22 cellular contexts compared by ENCODE assay signal in genomic region chr16:10538583-10538982, GRCh38. TPM values are rescaled to one million over a fixed set of nuclear protein-coding genes. Genes with fewer than 3 reads are reported as not detected.
DNase-seq lines count a peak whose midpoint lies in the region; ATAC-seq, FAIRE-seq and TF ChIP-seq lines count a peak whose summit lies in the region.
"Had no signal": no experiment of that assay in that cellular context is flagged by ENCODE, and none has a peak within 500 bp of the region (broad histone marks: within the 10 kb centered on the region; RNA-seq: fewer than 3 reads in every experiment).

No MANE protein-coding gene starts in this region.

- TF ChIP-seq POLR2A in HepG2 (IDR thresholded peaks at IDR 0.05; ENCODE audit: insufficient read depth in 1 of 2, low read depth in 2 of 2, low read length in 2 of 2), result no peak
- no peak for TF ChIP-seq POLR2A in right lobe of liver (IDR thresholded peaks at IDR 0.05)

- H3K27me3 Mint-ChIP-seq in brain, result no peaks in the 10 kb centered on the region
- no peaks in the 10 kb centered on the region for H3K27me3 Mint-ChIP-seq in type B pancreatic cell

- H3K4me3 ChIP-seq in HepG2 (replicated peaks in 1 of 3; ENCODE audit: insufficient read depth in 1 of 3, low read depth in 2 of 3, low read length in 3 of 3) (no peak overlapping the region), right lobe of liver (no peak overlapping the region), colonic mucosa (no peak overlapping the region)
- H3K4me3 ChIP-seq: BLaER1, GM23338 had no signal

- no peak for TF ChIP-seq CTCF in HepG2 (CRISPR knock-in tag; IDR thresholded peaks at IDR 0.05)
- TF ChIP-seq CTCF in right lobe of liver (IDR thresholded peaks at IDR 0.05), result no peak
- TF ChIP-seq CTCF in brain (conservative IDR thresholded peaks at IDR 0.05), result no peak
- TF ChIP-seq CTCF in type B pancreatic cell (conservative IDR thresholded peaks at IDR 0.05), result no peak
- TF ChIP-seq CTCF in colonic mucosa (IDR thresholded peaks at IDR 0.05), result no peak

- H3K9me3 ChIP-seq in HepG2 (ENCODE audit: low read length), result no peaks in the 10 kb centered on the region
- no peaks in the 10 kb centered on the region for H3K9me3 ChIP-seq in right lobe of liver
- H3K9me3 ChIP-seq in colonic mucosa, result no peaks in the 10 kb centered on the region
- H3K9me3 ChIP-seq: BLaER1, Caco-2 had no signal

- H3K9ac ChIP-seq in HepG2 (ENCODE audit: insufficient read depth, low read depth, low read length), result no peak overlapping the region
- no peak overlapping the region for H3K9ac ChIP-seq in colonic mucosa (ENCODE audit: low read depth in 2 of 2, low read length in 2 of 2)
- H3K9ac ChIP-seq: BLaER1 had no signal

- intact Hi-C loops in HepG2 (cut with micrococcal nuclease; ENCODE audit: unreplicated experiment), result no loop called here
- intact Hi-C loops in right lobe of liver (cut with DNase I), result no loop called here
- intact Hi-C loops in colonic mucosa (cut with DNase I), result no loop called here

- H3K27ac ChIP-seq in HepG2 (ENCODE audit: extremely low read length, insufficient read depth, low read length) (no peak overlapping the region), right lobe of liver (no peak overlapping the region), colonic mucosa (no peak overlapping the region)
- H3K27ac ChIP-seq: 22Rv1, BLaER1, C4-2B had no signal

- in situ Hi-C loops in HepG2 (cut with HindIII; ENCODE audit: extremely low pct_ligation_motif_present, low pct_unique_long_range_greater_than_20kb), result no loop called here

- TF ChIP-seq EP300 in HepG2 (IDR thresholded peaks at IDR 0.05; ENCODE audit: low read depth in 2 of 2, low read length in 2 of 2), result no peak
- no peak for TF ChIP-seq EP300 in HepG2 (CRISPR knock-in tag; IDR thresholded peaks at IDR 0.05; ENCODE audit: borderline replicate concordance)

- H3K4me2 ChIP-seq in HepG2 (ENCODE audit: low read depth, low read length), result no peak overlapping the region
- H3K4me2 ChIP-seq: BLaER1, GM23338 had no signal

- BruUV-seq in HepG2 (replicated peaks; lab: Mats Ljungman, UMichigan), result no TSS peak

- no peak overlapping the region for H2AFZ ChIP-seq in HepG2 (ENCODE audit: low read length)
- H2AFZ ChIP-seq: GM23338 had no signal

- H3K79me2 ChIP-seq in HepG2 (ENCODE audit: insufficient read depth, low read length), result no peaks in the 10 kb centered on the region

- CTCF ChIA-PET in HepG2 (lab: Yijun Ruan, JAX; ENCODE audit: low intra/inter-chr PET ratio, low total read pairs), result no interaction called here

- H3K9me3 Mint-ChIP-seq in brain (peaks cover 0 to 2% (median 0%) of the 10 kb centered on the region in 5 experiments), type B pancreatic cell (no peaks in the 10 kb centered on the region)
- H3K9me3 Mint-ChIP-seq: CD8-positive, alpha-beta T cell; GM23338; H9 had no signal

- no peak for TF ChIP-seq RAD21 in HepG2 (CRISPR knock-in tag; IDR thresholded peaks at IDR 0.05)

- H3K4me3 Mint-ChIP-seq in brain, result no peak overlapping the region
- no peak overlapping the region for H3K4me3 Mint-ChIP-seq in type B pancreatic cell
- H3K4me3 Mint-ChIP-seq: B cell; CD4-positive, CD25-positive, alpha-beta regulatory T cell; CD8-positive, alpha-beta T cell; GM23338; H9 had no signal

- WGBS in HepG2 (ENCODE audit: low lambda C conversion rate), result 97% methylated on average over 2 of the region's 2 CpGs
- WGBS in right lobe of liver (ENCODE audit: insufficient coverage, low coverage, low lambda C conversion rate, missing lambda C conversion rate), result 100% methylated on average over 1 of the region's 2 CpGs

- no peak for DNase-seq in HepG2 (ENCODE audit: low spot score)
- no peak for DNase-seq in right lobe of liver
- no peak for DNase-seq in type B pancreatic cell (ENCODE audit: extremely low spot score, unreplicated experiment)
- DNase-seq in colonic mucosa, result no peak
- DNase-seq in GM19240 (ENCODE audit: insufficient read length, low spot score), result no peak
- DNase-seq: Caco-2; CD4-positive, CD25-positive, alpha-beta regulatory T cell; CD8-positive, alpha-beta T cell; DMS153; DND-41; H9 had no signal

- H3K4me1 ChIP-seq in HepG2 (ENCODE audit: insufficient read depth, low read length) (peaks cover 9% of the 10 kb centered on the region), right lobe of liver (peaks cover 0 to 10% (median 0%) of the 10 kb centered on the region in 4 donors), colonic mucosa (no peaks in the 10 kb centered on the region)
- H3K4me1 ChIP-seq: BLaER1, Caco-2 had no signal

- POLR2A ChIA-PET in HepG2 (lab: Yijun Ruan, JAX), result no interaction called here

- H3K36me3 ChIP-seq in HepG2 (replicated peaks in 1 of 2; ENCODE audit: control insufficient read depth in 1 of 2, insufficient read depth in 2 of 2, low read length in 2 of 2) (peaks cover 30 to 76% of the 10 kb centered on the region in 2 experiments), right lobe of liver (peaks cover 0 to 56% (median 24%) of the 10 kb centered on the region in 4 donors), colonic mucosa (no peaks in the 10 kb centered on the region)
- H3K36me3 ChIP-seq: BLaER1 had no signal

- no peak for ATAC-seq in HepG2
- ATAC-seq in right lobe of liver, result no peak
- ATAC-seq: CD8-positive, alpha-beta T cell; GM23338; HCT116 had no signal

- FAIRE-seq in HepG2 (lab: Jason Lieb, UNC), result no peak
- FAIRE-seq: A204.1, G401.6, GM12892, GM19239 had no signal

- H3K27ac Mint-ChIP-seq in brain, result peak overlapping the region in 3 of 5 experiments; percentile 70 to 88 (median 73)
- peak overlapping the region; percentile 26 for H3K27ac Mint-ChIP-seq in type B pancreatic cell
- H3K27ac Mint-ChIP-seq: B cell; CD4-positive, CD25-positive, alpha-beta regulatory T cell; CD8-positive, alpha-beta T cell; GM23338 had no signal

- no peaks in the 10 kb centered on the region for H3K27me3 ChIP-seq in HepG2 (ENCODE audit: control insufficient read depth in 1 of 2, insufficient read depth in 2 of 2, low read length in 2 of 2)
- H3K27me3 ChIP-seq in right lobe of liver, result no peaks in the 10 kb centered on the region
- H3K27me3 ChIP-seq in colonic mucosa, result no peaks in the 10 kb centered on the region
- H3K27me3 ChIP-seq: BLaER1 had no signal

- H3K4me1 Mint-ChIP-seq in brain (peaks cover 14% of the 10 kb centered on the region), type B pancreatic cell (ENCODE audit: unreplicated experiment) (peaks cover 8% of the 10 kb centered on the region)
- H3K4me1 Mint-ChIP-seq: B cell; CD4-positive, CD25-positive, alpha-beta regulatory T cell; GM23338; H9 had no signal

- peaks cover 18% of the 10 kb centered on the region for H3K36me3 Mint-ChIP-seq in brain
- peaks cover 16% of the 10 kb centered on the region for H3K36me3 Mint-ChIP-seq in type B pancreatic cell
- H3K36me3 Mint-ChIP-seq: CD4-positive, CD25-positive, alpha-beta regulatory T cell; CD8-positive, alpha-beta T cell had no signal

- H4K20me1 ChIP-seq in HepG2 (ENCODE audit: insufficient read depth, low read length), result no peaks in the 10 kb centered on the region
- H4K20me1 ChIP-seq: BLaER1 had no signal

TF ChIP-seq in HepG2, 621 proteins besides CTCF, POLR2A, EP300 and RAD21:
- TF ChIP-seq ZNF629 (CRISPR knock-in tag; conservative IDR thresholded peaks at IDR 0.05) (peak; percentile 81), ZNF740 (CRISPR knock-in tag; IDR thresholded peaks at IDR 0.05) (no peak), ZNF788 (CRISPR knock-in tag; IDR thresholded peaks at IDR 0.05; ENCODE audit: borderline replicate concordance) (0 out of 2 replicates have a peak, but pooled peaks have one; percentile 1)

RNA-seq across cellular contexts. Expression of gene EMP2, which starts 41.8 kb away (rescaled TPM):
- total RNA-seq in HepG2 (2016; rRNA removed; fragmentation: Illumina TruSeq; extraction: Trizol) (13.4 and 24.6 TPM in 2 replicates), right lobe of liver (10 to 100 TPM; 38.5 to 95.6 (median 58.4) TPM), type B pancreatic cell (ENCODE audit: low replicate concordance) (36.3 and 57.9 TPM in 2 replicates), colonic mucosa (100 to 1,000 TPM; 113 to 133 TPM)
- 9.2 and 9.9 TPM in 2 replicates for total RNA-seq in HepG2 (2016; cell fraction: cytosol; rRNA removed; fragmentation: Illumina TruSeq; extraction: Trizol; ENCODE audit: low read depth)
- total RNA-seq in HepG2 (2016; cell fraction: insoluble cytoplasmic fraction; rRNA removed; fragmentation: Illumina TruSeq; extraction: Trizol), result 11.7 and 21.4 TPM in 2 replicates
- 11.9 and 13.5 TPM in 2 replicates for total RNA-seq in HepG2 (2016; cell fraction: membrane; rRNA removed; fragmentation: Illumina TruSeq; extraction: Trizol)
- 17.1 and 22.3 TPM in 2 replicates for total RNA-seq in HepG2 (2016; cell fraction: nucleus; rRNA removed; fragmentation: Illumina TruSeq; extraction: Trizol)
- polyA plus RNA-seq in HepG2 (2011; rRNA removed) (84.4 and 91.2 TPM in 2 replicates), brain (ENCODE audit: insufficient read depth, low read depth, low replicate concordance) (36.6 TPM)
- polyA plus RNA-seq in HepG2 (2011; cell fraction: cytosol; rRNA removed), result 59.1 and 63.8 TPM in 2 replicates
- 25.3 and 26.7 TPM in 2 replicates for polyA plus RNA-seq in HepG2 (2011; cell fraction: nucleus; rRNA removed)
- polyA plus RNA-seq in HepG2 (2012), result 79.6 and 88.1 TPM in 2 replicates
- polyA plus RNA-seq in HepG2 (2016; cell fraction: cytosol; fragmentation: Illumina TruSeq; extraction: Trizol; ENCODE audit: low read depth), result 25.1 and 29.9 TPM in 2 replicates
- 19.9 and 21.5 TPM in 2 replicates for polyA plus RNA-seq in HepG2 (2016; cell fraction: insoluble cytoplasmic fraction; fragmentation: Illumina TruSeq; extraction: Trizol; ENCODE audit: low read depth)
- polyA plus RNA-seq in HepG2 (2016; cell fraction: membrane; fragmentation: Illumina TruSeq; extraction: Trizol; ENCODE audit: low read depth), result 20.0 and 21.7 TPM in 2 replicates
- polyA plus RNA-seq in HepG2 (2016; cell fraction: nucleus; fragmentation: Illumina TruSeq; extraction: Trizol; ENCODE audit: insufficient read depth, low read depth), result 44.6 and 45.3 TPM in 2 replicates
- 185 and 354 TPM in 2 replicates for polyA minus RNA-seq in HepG2 (2011; rRNA and poly(A)+ RNA removed; ENCODE audit: low replicate concordance)
- 33.1 and 45.3 TPM in 2 replicates for polyA minus RNA-seq in HepG2 (2011; cell fraction: cytosol; rRNA and poly(A)+ RNA removed)
- 34.7 and 36.2 TPM in 2 replicates for polyA minus RNA-seq in HepG2 (2011; cell fraction: nucleus; rRNA and poly(A)+ RNA removed)
- total RNA-seq: B cell; CD4-positive, CD25-positive, alpha-beta regulatory T cell; CD8-positive, alpha-beta T cell had no signal
- polyA plus RNA-seq: CD4-positive, CD25-positive, alpha-beta regulatory T cell had no signal
